Comparison of ENCODE assay signal across 8 cellular contexts in the genomic region with DNA sequence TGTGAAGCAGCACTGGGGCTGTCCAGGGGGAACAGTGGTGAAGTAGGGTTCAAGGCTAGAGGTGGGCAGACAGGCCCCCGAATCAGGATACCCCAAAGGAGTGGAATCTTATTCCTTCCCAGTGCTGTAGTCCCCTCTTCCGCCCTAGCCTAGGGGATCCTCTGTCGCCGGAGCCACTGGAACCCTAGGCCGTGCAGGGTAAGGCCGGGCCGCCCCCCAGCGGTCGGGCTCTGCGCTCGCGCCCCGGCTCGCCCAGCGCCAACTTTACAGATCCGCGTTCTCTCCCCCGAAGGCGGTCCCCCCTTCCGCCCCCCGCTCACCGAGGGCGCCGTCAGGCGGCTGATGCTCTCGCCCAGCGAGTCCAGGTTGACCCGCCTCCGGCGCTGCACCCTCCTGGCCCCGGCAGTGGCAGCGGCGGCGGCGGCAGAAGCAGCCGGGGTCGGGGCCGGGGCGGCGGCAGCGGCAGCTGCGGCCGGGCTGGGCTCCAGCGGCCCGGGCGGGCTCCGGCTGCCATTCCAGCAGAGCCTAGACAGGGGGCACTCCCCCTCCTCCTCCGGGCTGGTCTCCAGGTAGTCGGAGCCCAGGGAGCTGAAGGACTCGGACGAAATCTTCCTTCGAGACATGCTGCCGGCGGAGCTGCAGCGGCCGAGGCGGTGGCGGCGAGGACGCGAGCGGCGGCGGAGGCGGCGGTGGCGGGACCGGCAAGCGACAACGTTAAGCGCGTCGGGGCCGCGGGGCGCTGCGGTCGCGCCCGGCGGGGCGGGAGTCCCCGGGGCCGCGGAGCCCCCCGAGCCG. TPM values are rescaled to one million over a fixed set of nuclear protein-coding genes. Genes with fewer than 3 reads are reported as not detected.
DNase-seq lines count a peak whose midpoint lies in the region; ATAC-seq and TF ChIP-seq lines count a peak whose summit lies in the region.

No MANE protein-coding gene starts in this region.

- WGBS in ectodermal cell, 2 experiments, result 0 to 1% methylated on average over 87 of the region's 87 CpGs
- WGBS in thyroid gland, 2 donors, result 1 to 11% methylated on average over 2 to 15 of the region's 87 CpGs

- DNase-seq in EL (peak; percentile 62), RWPE1 (ENCODE audit: low spot score) (peak; percentile 20), lower lobe of right lung (peak; percentile 45), thyroid gland (peak; percentile 49 to 52), NCI-H1048 (lab: John Stamatoyannopoulos, UW) (no peak)

- intact Hi-C loops in lower lobe of right lung (cut with DNase I) (no loop called here), thyroid gland (cut with DNase I) (no loop called here)

- H3K9me3 ChIP-seq in ectodermal cell (ENCODE audit: control insufficient read depth, low read length) (no peaks in the 10 kb centered on the region), lower lobe of right lung (no peaks in the 10 kb centered on the region), thyroid gland (no peaks in the 10 kb centered on the region)

- H3K4me3 ChIP-seq in ectodermal cell (ENCODE audit: insufficient read depth, low read depth, low read length) (peak overlapping the region; percentile 52), lower lobe of right lung (peak overlapping the region; percentile 44), thyroid gland (replicated peaks in 1 of 3) (peak overlapping the region in 1 of 3 donors; percentile 24)

- H3K4me1 ChIP-seq in ectodermal cell (ENCODE audit: control insufficient read depth, insufficient read depth, low read length) (no peaks in the 10 kb centered on the region), lower lobe of right lung (peaks cover 11% of the 10 kb centered on the region), thyroid gland (peaks cover 12 to 13% of the 10 kb centered on the region in 2 donors)

- POLR2A ChIA-PET in RWPE1 (lab: Yijun Ruan, JAX; ENCODE audit: low non-redundant PET), result no interaction called here

- no peaks in the 10 kb centered on the region for H3K36me3 ChIP-seq in ectodermal cell (ENCODE audit: control insufficient read depth, insufficient read depth, low read length)
- H3K36me3 ChIP-seq in lower lobe of right lung, result no peaks in the 10 kb centered on the region
- H3K36me3 ChIP-seq in thyroid gland, result no peaks in the 10 kb centered on the region

- H3K27me3 ChIP-seq in ectodermal cell (ENCODE audit: control insufficient read depth, insufficient read depth, low read length, poor library complexity, severe bottlenecking) (peaks cover 25% of the 10 kb centered on the region), lower lobe of right lung (ENCODE audit: low read depth) (peaks cover 37% of the 10 kb centered on the region), thyroid gland (no peaks in the 10 kb centered on the region)

- CTCF ChIA-PET in RWPE1 (lab: Yijun Ruan, JAX), result no interaction called here

- no peak overlapping the region for H3K27ac ChIP-seq in RWPE1
- no peak overlapping the region for H3K27ac ChIP-seq in ectodermal cell (ENCODE audit: insufficient read depth, low read depth, low read length, poor library complexity, severe bottlenecking)
- peak overlapping the region; percentile 41 for H3K27ac ChIP-seq in lower lobe of right lung
- H3K27ac ChIP-seq in thyroid gland, result peak overlapping the region in 1 of 3 donors; percentile 7

- TF ChIP-seq POLR2A in thyroid gland (IDR thresholded peaks at IDR 0.05), result no peak

- ATAC-seq in GM19452 (IDR thresholded peaks at IDR 0.05; ENCODE audit: unreplicated experiment), result peak; percentile 63
- ATAC-seq in HG03460 (IDR thresholded peaks at IDR 0.05; ENCODE audit: unreplicated experiment), result peak; percentile 61
- ATAC-seq in lower lobe of right lung, result peak; percentile 68 to 71

- TF ChIP-seq CTCF in RWPE1 (conservative IDR thresholded peaks at IDR 0.05; ENCODE audit: low read depth), result peak; percentile 63
- peak; percentile 36 for TF ChIP-seq CTCF in lower lobe of right lung (IDR thresholded peaks at IDR 0.05)
- TF ChIP-seq CTCF in thyroid gland (IDR thresholded peaks at IDR 0.05), result peak in 3 of 6 experiments; percentile 25 to 52 (median 32)

RNA-seq across cellular contexts. Expression of gene GUCY1A2, which starts 0.6 kb away (rescaled TPM):
- polyA plus RNA-seq in ectodermal cell (2013, experiment 1 of 4), result 0.61 TPM
- 0.60 TPM for polyA plus RNA-seq in ectodermal cell (2013, experiment 2 of 4)
- 0.59 TPM for polyA plus RNA-seq in ectodermal cell (2013, experiment 3 of 4)
- 1.2 TPM for polyA plus RNA-seq in ectodermal cell (2013, experiment 4 of 4)
- total RNA-seq in lower lobe of right lung (23.5 TPM), thyroid gland (1 to 10 TPM; 1.4 to 6.8 (median 1.9) TPM)
